11 cellular contexts compared by ENCODE assay signal in genomic region chr9:12923472-12924009, GRCh38.
DNase-seq lines count a peak whose midpoint lies in the region; ATAC-seq and TF ChIP-seq lines count a peak whose summit lies in the region.
"Had no signal": no experiment of that assay in that cellular context is flagged by ENCODE, and none has a peak within 500 bp of the region (broad histone marks: within the 10 kb centered on the region; RNA-seq: fewer than 3 reads in every experiment).

No MANE protein-coding gene starts in this region.

- ATAC-seq in CD4-positive, alpha-beta T cell (ENCODE audit: poor library complexity): no peak

- H3K4me3 ChIP-seq in astrocyte of the cerebellum (ENCODE audit: low read depth, low read length): no peak overlapping the region
- H3K4me3 ChIP-seq in left ventricle myocardium inferior: no peak overlapping the region
- no peak overlapping the region for H3K4me3 ChIP-seq in skeletal muscle satellite cell (ENCODE audit: low read length)

- no peaks in the 10 kb centered on the region for H3K27me3 ChIP-seq in left ventricle myocardium inferior (ENCODE audit: low read depth)
- no peaks in the 10 kb centered on the region for H3K27me3 ChIP-seq in skeletal muscle satellite cell (ENCODE audit: control insufficient read depth, insufficient read depth, low read length)
- H3K27me3 ChIP-seq in CD4-positive, alpha-beta T cell (ENCODE audit: control insufficient read depth, insufficient read depth, low read length): no peaks in the 10 kb centered on the region

- H3K36me3 ChIP-seq in left ventricle myocardium inferior (no peaks in the 10 kb centered on the region), skeletal muscle satellite cell (ENCODE audit: insufficient read depth, low read length) (no peaks in the 10 kb centered on the region)

- POLR2A ChIA-PET in CD4-positive, alpha-beta T cell (lab: Charles Lee): interaction anchor here (0.7 kb wide), 1 partner anchor 10 kb away, joined by 3 read pairs; no protein-coding TSS in a partner anchor

- peak overlapping the region; percentile 24 for H3K27ac ChIP-seq in left ventricle myocardium inferior (replicated peaks)
- no peak overlapping the region for H3K27ac ChIP-seq in CD4-positive, alpha-beta T cell (ENCODE audit: low read depth, low read length)
- H3K27ac ChIP-seq: parathyroid adenoma had no signal

- H3K4me1 Mint-ChIP-seq in CD4-positive, alpha-beta T cell (ENCODE audit: low read depth): no peaks in the 10 kb centered on the region

- peak overlapping the region; percentile 64 for H3K9ac ChIP-seq in skeletal muscle satellite cell (ENCODE audit: low read depth, low read length)
- H3K9ac ChIP-seq: parathyroid adenoma had no signal

- intact Hi-C loops in left ventricle myocardium inferior (cut with micrococcal nuclease): no loop called here
- intact Hi-C loops in CD4-positive, alpha-beta T cell (cut with DNase I, micrococcal nuclease): no loop called here

- H3K4me1 ChIP-seq in left ventricle myocardium inferior: peaks cover 19% of the 10 kb centered on the region
- H3K4me1 ChIP-seq in skeletal muscle satellite cell (ENCODE audit: control insufficient read depth, insufficient read depth, low read length): peaks cover 18% of the 10 kb centered on the region
- H3K4me1 ChIP-seq: parathyroid adenoma had no signal

- no peak for TF ChIP-seq CTCF in astrocyte of the cerebellum (IDR thresholded peaks at IDR 0.05; ENCODE audit: low read depth, low read length, missing control alignments)
- no peak for TF ChIP-seq CTCF in left ventricle myocardium inferior (IDR thresholded peaks at IDR 0.05; ENCODE audit: borderline replicate concordance)
- TF ChIP-seq CTCF in CD4-positive, alpha-beta T cell (IDR thresholded peaks at IDR 0.05): no peak
- no peak for TF ChIP-seq CTCF in GM13976 (IDR thresholded peaks at IDR 0.05; ENCODE audit: borderline replicate concordance, control extremely low read depth, extremely low read depth, insufficient read depth, missing control alignments)

- no peaks in the 10 kb centered on the region for H3K27me3 Mint-ChIP-seq in CD4-positive, alpha-beta T cell

- DNase-seq in GM03348 (ENCODE audit: low spot score) (peak; percentile 68), astrocyte of the cerebellum (ENCODE audit: low read depth) (peak; percentile 60), left ventricle myocardium inferior (peak; percentile 19), GM13976 (ENCODE audit: low spot score) (no peak), NCI-H524 treated with DMSO at 0.1 percent for 48 hours (lab: John Stamatoyannopoulos, UW) (no peak)
- no peak for DNase-seq in stimulated activated CD4-positive, alpha-beta T cell treated with anti-CD3 and anti-CD28 coated beads, Interleukin-4, amount 100 ng/mL, for 4 hours
- DNase-seq in CD4-positive, alpha-beta T cell: no peak
- DNase-seq: activated T-cell treated with anti-CD3 and anti-CD28 coated beads for 4 hours, MV-4-11 had no signal

- H3K36me3 Mint-ChIP-seq in CD4-positive, alpha-beta T cell (ENCODE audit: low read depth): no peaks in the 10 kb centered on the region

- H3K4me3 Mint-ChIP-seq in CD4-positive, alpha-beta T cell: no peak overlapping the region

- in situ Hi-C loops in astrocyte of the cerebellum (cut with HindIII; ENCODE audit: low sequenced_read_pairs) (no loop called here), GM13976 (cut with MboI; ENCODE audit: low sequenced_read_pairs, unreplicated experiment) (no loop called here)

- CTCF ChIA-PET in CD4-positive, alpha-beta T cell (lab: Charles Lee): no interaction called here

- H3K4me2 ChIP-seq in skeletal muscle satellite cell (ENCODE audit: low read length): peak overlapping the region; percentile 52

- H3K9me3 Mint-ChIP-seq in CD4-positive, alpha-beta T cell: peaks cover 6% of the 10 kb centered on the region

- H3K27ac Mint-ChIP-seq in CD4-positive, alpha-beta T cell: no peak overlapping the region

- H3K9me3 ChIP-seq in left ventricle myocardium inferior (replicated peaks) (no peaks in the 10 kb centered on the region), skeletal muscle satellite cell (replicated peaks; ENCODE audit: low read length) (no peaks in the 10 kb centered on the region)
- no peaks in the 10 kb centered on the region for H3K9me3 ChIP-seq in CD4-positive, alpha-beta T cell (ENCODE audit: control insufficient read depth, low read length)

Comparison
In these comparisons a context has a peak if more than half of its experiments do, and no peak if none do; other contexts are left out.
1. DNase-seq: peak in GM03348 (single experiment), astrocyte of the cerebellum (single experiment) and left ventricle myocardium inferior (single experiment); none in stimulated activated CD4-positive, alpha-beta T cell treated with anti-CD3 and anti-CD28 coated beads, Interleukin-4, amount 100 ng/mL, for 4 hours (0 of 2), CD4-positive, alpha-beta T cell (0 of 10), GM13976 (single experiment) and NCI-H524 treated with DMSO at 0.1 percent for 48 hours (single experiment).